Comparison of ENCODE assay signal across 34 cellular contexts in the genomic region with DNA sequence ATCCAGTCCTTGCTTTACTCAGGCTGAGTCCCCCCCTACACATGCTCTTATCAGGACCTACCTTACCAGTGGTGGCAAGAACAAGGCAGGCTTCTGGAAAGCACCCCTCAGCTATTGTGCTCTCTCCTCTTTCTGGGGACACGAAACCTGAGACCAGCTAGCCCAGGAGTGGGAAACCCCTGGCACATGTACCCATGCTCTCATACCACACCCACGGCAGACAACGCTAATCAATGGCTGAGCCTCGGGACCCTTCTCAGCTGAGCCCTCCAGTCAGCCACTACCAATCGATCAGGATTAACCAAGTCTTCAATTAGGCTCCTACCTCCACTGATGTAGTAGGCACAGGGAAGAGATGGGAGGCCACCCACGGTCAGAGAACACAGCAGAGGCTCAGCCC.
A peak's percentile ranks its signal among the peaks of the same experiment; 100 is the strongest.
DNase-seq lines count a peak whose midpoint lies in the region; ATAC-seq and TF ChIP-seq lines count a peak whose summit lies in the region.
"Had no signal": no experiment of that assay in that cellular context is flagged by ENCODE, and none has a peak within 500 bp of the region (broad histone marks: within the 10 kb centered on the region; RNA-seq: fewer than 3 reads in every experiment).

No MANE protein-coding gene starts in this region.

- no peaks in the 10 kb centered on the region for H3K9me3 ChIP-seq in H9 (ENCODE audit: control insufficient read depth, low read depth, low read length)
- H3K9me3 ChIP-seq: colonic mucosa, heart right ventricle, lower lobe of right lung, SK-N-SH, thoracic aorta, vagina had no signal

- no peak overlapping the region; the same call in 1 of the 2 replicates for H3K14ac ChIP-seq in H9 (ENCODE audit: insufficient read depth, low read length)

- no peak overlapping the region for H4K5ac ChIP-seq in H9 (ENCODE audit: insufficient read length, low read depth, low read length)

- H4K8ac ChIP-seq in H9 (replicated peaks; ENCODE audit: insufficient read length, low read depth, low read length), result no peak overlapping the region

- no peaks in the 10 kb centered on the region for H3K36me3 Mint-ChIP-seq in activated naive CD8-positive, alpha-beta T cell treated with anti-CD3 and anti-CD28 coated beads, Interleukin-2, amount 50 U/mL, for 24 hours (ENCODE audit: low read depth)
- no peaks in the 10 kb centered on the region for H3K36me3 Mint-ChIP-seq in activated naive CD8-positive, alpha-beta T cell treated with anti-CD3 and anti-CD28 coated beads for 36 hours
- H3K36me3 Mint-ChIP-seq in H9 (ENCODE audit: insufficient read depth in 1 of 3, low read depth in 3 of 3) (peaks cover 3 to 26% (median 21%) of the 10 kb centered on the region in 3 experiments; a peak in 6 of 7 replicates), brain (peaks cover 45% of the 10 kb centered on the region)
- H3K36me3 Mint-ChIP-seq in stimulated activated memory B cell treated with anti-CD40 and anti-IgM and Interleukin-4, amounts not matched to agents 10 μg/mL and 1 μg/mL and 100 μg/mL, for 72 hours, result peaks cover 59% of the 10 kb centered on the region
- H3K36me3 Mint-ChIP-seq: activated naive CD4-positive, alpha-beta T cell treated with anti-CD3 and anti-CD28 coated beads, Interleukin-2, amount 50 U/mL, for 24 hours had no signal

- no peak overlapping the region for H3K27ac ChIP-seq in H9 (ENCODE audit: insufficient read length, low read depth, low read length)
- H3K27ac ChIP-seq: 22Rv1, cardiac muscle cell, colonic mucosa, heart right ventricle, lower lobe of right lung, thoracic aorta, vagina had no signal

- H2BK20ac ChIP-seq in H9 (ENCODE audit: low read depth, low read length, poor library complexity, severe bottlenecking), result no peak overlapping the region

- H3K27me3 Mint-ChIP-seq in activated naive CD8-positive, alpha-beta T cell treated with anti-CD3 and anti-CD28 coated beads, Interleukin-2, amount 50 U/mL, for 24 hours, result no peaks in the 10 kb centered on the region
- no peaks in the 10 kb centered on the region for H3K27me3 Mint-ChIP-seq in activated naive CD8-positive, alpha-beta T cell treated with anti-CD3 and anti-CD28 coated beads for 36 hours
- H3K27me3 Mint-ChIP-seq in H9 (ENCODE audit: low read depth) (no peaks in the 10 kb centered on the region; the same call in 1 of the 2 replicates), brain (no peaks in the 10 kb centered on the region)
- no peaks in the 10 kb centered on the region for H3K27me3 Mint-ChIP-seq in stimulated activated memory B cell treated with anti-CD40 and anti-IgM and Interleukin-4, amounts not matched to agents 10 μg/mL and 1 μg/mL and 100 μg/mL, for 72 hours
- H3K27me3 Mint-ChIP-seq: activated CD8-positive, alpha-beta T cell treated with anti-CD3 and anti-CD28 coated beads for 36 hours; activated naive CD4-positive, alpha-beta T cell treated with anti-CD3 and anti-CD28 coated beads, Interleukin-2, amount 50 U/mL, for 24 hours; activated T-helper 17 cell treated with anti-CD3 and anti-CD28 coated beads, Interleukin-2, amount 50 U/mL, for 72 hours had no signal

- no peak overlapping the region for H2BK120ac ChIP-seq in H9 (ENCODE audit: low read depth, low read length, poor library complexity, severe bottlenecking)

- no peak overlapping the region for H2BK12ac ChIP-seq in H9 (ENCODE audit: insufficient read length, low read depth, low read length)

- H3K4me1 Mint-ChIP-seq in activated naive CD8-positive, alpha-beta T cell treated with anti-CD3 and anti-CD28 coated beads, Interleukin-2, amount 50 U/mL, for 24 hours, result no peaks in the 10 kb centered on the region
- no peaks in the 10 kb centered on the region for H3K4me1 Mint-ChIP-seq in activated naive CD8-positive, alpha-beta T cell treated with anti-CD3 and anti-CD28 coated beads for 36 hours
- H3K4me1 Mint-ChIP-seq in H9 (peaks cover 7 to 13% of the 10 kb centered on the region in 2 experiments), brain (peaks cover 76% of the 10 kb centered on the region)
- peaks cover 84% of the 10 kb centered on the region for H3K4me1 Mint-ChIP-seq in stimulated activated memory B cell treated with anti-CD40 and anti-IgM and Interleukin-4, amounts not matched to agents 10 μg/mL and 1 μg/mL and 100 μg/mL, for 72 hours
- H3K4me1 Mint-ChIP-seq: activated naive CD4-positive, alpha-beta T cell treated with anti-CD3 and anti-CD28 coated beads, Interleukin-2, amount 50 U/mL, for 24 hours; CD14-positive monocyte had no signal

- no peak overlapping the region for H3K4me3 Mint-ChIP-seq in activated naive CD8-positive, alpha-beta T cell treated with anti-CD3 and anti-CD28 coated beads, Interleukin-2, amount 50 U/mL, for 24 hours
- H3K4me3 Mint-ChIP-seq in activated naive CD8-positive, alpha-beta T cell treated with anti-CD3 and anti-CD28 coated beads for 36 hours, result no peak overlapping the region
- H3K4me3 Mint-ChIP-seq in H9 (peak overlapping the region in 1 of 2 experiments; percentile 23; a peak in 1 of 5 replicates), brain (no peak overlapping the region)
- H3K4me3 Mint-ChIP-seq in stimulated activated memory B cell treated with anti-CD40 and anti-IgM and Interleukin-4, amounts not matched to agents 10 μg/mL and 1 μg/mL and 100 μg/mL, for 72 hours, result peak overlapping the region; percentile 75
- H3K4me3 Mint-ChIP-seq: activated CD8-positive, alpha-beta T cell treated with anti-CD3 and anti-CD28 coated beads for 36 hours; activated naive CD4-positive, alpha-beta T cell treated with anti-CD3 and anti-CD28 coated beads, Interleukin-2, amount 50 U/mL, for 24 hours; activated T-helper 17 cell treated with anti-CD3 and anti-CD28 coated beads, Interleukin-2, amount 50 U/mL, for 72 hours; neural crest cell; T-helper 1 cell treated with Interleukin-12 subunit alpha and Interleukin-12 subunit beta and Interleukin-4 antibody, amounts not matched to agents 30 μg/mL and 1 μg/mL, for 36 hours had no signal

- H2BK15ac ChIP-seq in H9 (ENCODE audit: low read depth, low read length), result no peak overlapping the region

- H3K23ac ChIP-seq in H9 (ENCODE audit: insufficient read length, low read depth, low read length), result no peak overlapping the region

- no peaks in the 10 kb centered on the region for H3K9me3 Mint-ChIP-seq in activated naive CD8-positive, alpha-beta T cell treated with anti-CD3 and anti-CD28 coated beads, Interleukin-2, amount 50 U/mL, for 24 hours
- H3K9me3 Mint-ChIP-seq in activated naive CD8-positive, alpha-beta T cell treated with anti-CD3 and anti-CD28 coated beads for 36 hours, result no peaks in the 10 kb centered on the region
- H3K9me3 Mint-ChIP-seq in H9 (peaks cover 0 to 3% of the 10 kb centered on the region in 2 experiments; a peak in 1 of 5 replicates), brain (peaks cover 0 to 13% (median 2%) of the 10 kb centered on the region in 5 experiments)
- H3K9me3 Mint-ChIP-seq in stimulated activated memory B cell treated with anti-CD40 and anti-IgM and Interleukin-4, amounts not matched to agents 10 μg/mL and 1 μg/mL and 100 μg/mL, for 72 hours, result no peaks in the 10 kb centered on the region
- H3K9me3 Mint-ChIP-seq: activated CD8-positive, alpha-beta T cell treated with anti-CD3 and anti-CD28 coated beads for 36 hours; activated naive CD4-positive, alpha-beta T cell treated with anti-CD3 and anti-CD28 coated beads, Interleukin-2, amount 50 U/mL, for 24 hours; activated T-helper 17 cell treated with anti-CD3 and anti-CD28 coated beads, Interleukin-2, amount 50 U/mL, for 72 hours; neural crest cell; T-helper 1 cell treated with Interleukin-12 subunit alpha and Interleukin-12 subunit beta and Interleukin-4 antibody, amounts not matched to agents 30 μg/mL and 1 μg/mL, for 36 hours had no signal

- H3K27me3 ChIP-seq in H9 (ENCODE audit: insufficient read depth, low read length), result no peaks in the 10 kb centered on the region
- H3K27me3 ChIP-seq: cardiac muscle cell, colonic mucosa, heart right ventricle, vagina had no signal

- H2AFZ ChIP-seq in H9 (ENCODE audit: low read length), result no peak overlapping the region

- H3K4me1 ChIP-seq in H9 (ENCODE audit: insufficient read depth, low read length), result no peaks in the 10 kb centered on the region
- H3K4me1 ChIP-seq: colonic mucosa had no signal

- no peak overlapping the region for H4K91ac ChIP-seq in H9 (ENCODE audit: insufficient read length, low read depth, low read length)

- H2AK5ac ChIP-seq in H9 (ENCODE audit: insufficient read length, low read length), result no peak overlapping the region

- DNase-seq in activated naive CD8-positive, alpha-beta T cell treated with anti-CD3 and anti-CD28 coated beads, Interleukin-2, amount 50 U/mL, for 24 hours, result no peak
- DNase-seq in activated naive CD8-positive, alpha-beta T cell treated with anti-CD3 and anti-CD28 coated beads for 36 hours, result no peak
- no peak for DNase-seq in H9
- no peak for DNase-seq in H4 (ENCODE audit: low spot score)
- DNase-seq in NCI-H82 treated with DMSO at 0.1 percent for 48 hours (lab: John Stamatoyannopoulos, UW; ENCODE audit: unreplicated experiment), result no peak
- DNase-seq in globus pallidus (ENCODE audit: low spot score), result no peak
- DNase-seq: activated CD8-positive, alpha-beta T cell treated with anti-CD3 and anti-CD28 coated beads for 36 hours; anterior cingulate cortex; colonic mucosa; effector CD8-positive, alpha-beta T cell; erythroblast; foreskin fibroblast; GOT3; heart right ventricle; lower lobe of right lung; NCI-H1436; NCI-H446; NCI-H774; SK-N-SH; stimulated activated CD4-positive, alpha-beta T cell treated with anti-CD3 and anti-CD28 coated beads, Interleukin-4, amount 100 ng/mL, for 4 hours; stimulated activated naive CD4-positive, alpha-beta T cell treated with Interleukin-2 at 50 U/mL for 16 hours had no signal

- no peaks in the 10 kb centered on the region for H3K79me1 ChIP-seq in H9 (ENCODE audit: insufficient read depth, low read depth, low read length, poor library complexity, severe bottlenecking)

- H3K27ac Mint-ChIP-seq in activated naive CD8-positive, alpha-beta T cell treated with anti-CD3 and anti-CD28 coated beads, Interleukin-2, amount 50 U/mL, for 24 hours, result no peak overlapping the region
- no peak overlapping the region for H3K27ac Mint-ChIP-seq in activated naive CD8-positive, alpha-beta T cell treated with anti-CD3 and anti-CD28 coated beads for 36 hours
- H3K27ac Mint-ChIP-seq in H9 (peak overlapping the region; percentile 34 to 72 (median 66); a peak in 4 of 7 replicates), brain (peak overlapping the region in 4 of 5 experiments; percentile 45 to 99 (median 94))
- peak overlapping the region; percentile 79 for H3K27ac Mint-ChIP-seq in stimulated activated memory B cell treated with anti-CD40 and anti-IgM and Interleukin-4, amounts not matched to agents 10 μg/mL and 1 μg/mL and 100 μg/mL, for 72 hours
- H3K27ac Mint-ChIP-seq: activated CD8-positive, alpha-beta T cell treated with anti-CD3 and anti-CD28 coated beads for 36 hours; activated T-helper 17 cell treated with anti-CD3 and anti-CD28 coated beads, Interleukin-2, amount 50 U/mL, for 72 hours; T-helper 1 cell treated with Interleukin-12 subunit alpha and Interleukin-12 subunit beta and Interleukin-4 antibody, amounts not matched to agents 30 μg/mL and 1 μg/mL, for 36 hours had no signal

- H3K18ac ChIP-seq in H9 (ENCODE audit: insufficient read length, low read depth, low read length), result no peak overlapping the region

- WGBS in H9 (ENCODE audit: extremely low coverage, insufficient read length, low lambda C conversion rate), result no CpG with 5 or more reads among the region's 6 CpGs

- H3T11ph ChIP-seq in H9 (ENCODE audit: low read length), result no peak overlapping the region

- H3K23me2 ChIP-seq in H9 (ENCODE audit: insufficient read length, low read depth, low read length, poor library complexity, severe bottlenecking), result no peaks in the 10 kb centered on the region

- H2BK5ac ChIP-seq in H9 (ENCODE audit: insufficient read length, low read length), result no peak overlapping the region

- no peak overlapping the region for H3K4me2 ChIP-seq in H9 (ENCODE audit: insufficient read depth, insufficient read length, low read length)
- H3K4me2 ChIP-seq: SK-N-SH had no signal

- peak; percentile 15 for ATAC-seq in activated naive CD8-positive, alpha-beta T cell treated with anti-CD3 and anti-CD28 coated beads, Interleukin-2, amount 50 U/mL, for 24 hours
- ATAC-seq in stimulated activated memory B cell treated with anti-CD40 and anti-IgM and Interleukin-4, amounts not matched to agents 10 μg/mL and 1 μg/mL and 100 μg/mL, for 72 hours, result peak; percentile 74
- ATAC-seq: activated CD8-positive, alpha-beta T cell treated with anti-CD3 and anti-CD28 coated beads for 36 hours; activated T-helper 17 cell treated with anti-CD3 and anti-CD28 coated beads, Interleukin-2, amount 50 U/mL, for 72 hours; heart right ventricle; K562; lower lobe of right lung; sciatic nerve had no signal

- no peak for TF ChIP-seq CTCF in H9 (conservative IDR thresholded peaks at IDR 0.05)
- no peak for TF ChIP-seq CTCF in brain (conservative IDR thresholded peaks at IDR 0.05)

- no peak overlapping the region for H3K9ac ChIP-seq in H9 (ENCODE audit: extremely low read depth, insufficient read length, low read length)
- H3K9ac ChIP-seq: SK-N-SH had no signal

- H3K4ac ChIP-seq in H9 (ENCODE audit: low read depth, low read length), result no peak overlapping the region

- no peaks in the 10 kb centered on the region for H4K20me1 ChIP-seq in H9 (ENCODE audit: control insufficient read depth, insufficient read depth, insufficient read length)

- no peak overlapping the region for H3K56ac ChIP-seq in H9 (ENCODE audit: insufficient read length, low read depth, low read length)

- H3K79me2 ChIP-seq in H9 (ENCODE audit: insufficient read depth, low read length), result peaks cover 4% of the 10 kb centered on the region; the same call in 1 of the 2 replicates

Comparison
In these comparisons a context has a peak if more than half of its experiments do, and no peak if none do; other contexts are left out.
1. H3K27ac Mint-ChIP-seq: peak in H9 (3 of 3), brain (4 of 5) and stimulated activated memory B cell treated with anti-CD40 and anti-IgM and Interleukin-4, amounts not matched to agents 10 μg/mL and 1 μg/mL and 100 μg/mL, for 72 hours (single experiment); none in activated naive CD8-positive, alpha-beta T cell treated with anti-CD3 and anti-CD28 coated beads, Interleukin-2, amount 50 U/mL, for 24 hours (single experiment) and activated naive CD8-positive, alpha-beta T cell treated with anti-CD3 and anti-CD28 coated beads for 36 hours (single experiment).